30 cellular contexts compared by ENCODE assay signal in the genomic region with DNA sequence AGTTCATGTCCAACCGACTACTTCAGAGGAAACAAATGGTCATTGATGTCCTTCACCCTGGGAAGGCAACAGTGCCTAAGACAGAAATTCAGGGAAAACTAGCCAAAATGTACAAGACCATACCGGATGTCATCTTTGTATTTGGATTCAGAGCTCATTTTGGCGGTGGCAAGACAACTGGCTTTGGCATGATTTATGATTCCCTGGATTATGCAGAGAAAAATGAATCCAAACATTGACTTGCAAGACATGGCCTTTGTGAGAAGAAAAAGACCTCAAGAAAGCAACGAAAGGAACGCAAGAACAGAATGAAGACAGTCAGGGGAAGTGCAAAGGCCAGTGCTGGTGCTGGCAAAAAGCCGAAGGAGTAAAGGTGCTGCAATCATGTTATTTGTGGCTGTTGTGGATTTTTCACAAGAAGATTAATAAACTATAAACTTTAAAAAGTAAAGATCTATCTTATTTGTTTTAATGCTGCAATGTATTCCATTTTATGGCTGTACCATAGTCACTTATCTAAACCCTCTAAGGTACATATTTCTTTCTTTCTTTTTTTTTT.
"Had no signal": no experiment of that assay in that cellular context is flagged by ENCODE, and none has a peak within 500 bp of the region (broad histone marks: within the 10 kb centered on the region; RNA-seq: fewer than 3 reads in every experiment).

No MANE protein-coding gene starts in this region.

- H3K4me3 Mint-ChIP-seq: naive thymus-derived CD8-positive, alpha-beta T cell; nephron; neural crest cell; stimulated activated memory B cell treated with anti-CD40 and anti-IgM and Interleukin-4, amounts not matched to agents 10 μg/mL and 1 μg/mL and 100 μg/mL, for 72 hours; stimulated activated naive CD8-positive, alpha-beta T cell treated with anti-CD3 and anti-CD28 coated beads, Interleukin-15, amount 100 ng/mL, for 72 hours; type B pancreatic cell had no signal

- H3K4me1 Mint-ChIP-seq: naive thymus-derived CD8-positive, alpha-beta T cell; neural crest cell; stimulated activated memory B cell treated with anti-CD40 and anti-IgM and Interleukin-4, amounts not matched to agents 10 μg/mL and 1 μg/mL and 100 μg/mL, for 72 hours; stimulated activated naive CD8-positive, alpha-beta T cell treated with anti-CD3 and anti-CD28 coated beads, Interleukin-15, amount 100 ng/mL, for 72 hours had no signal

- H3K27ac ChIP-seq: left lung, lower lobe of right lung, pancreas, prostate gland, uterus had no signal

- H3K4me2 ChIP-seq: smooth muscle cell had no signal

- H3K36me3 ChIP-seq: left lung, lower lobe of right lung, pancreas, prostate gland, tibial nerve, uterus had no signal

- H3K27me3 ChIP-seq: left lung, pancreas, tibial nerve, uterus had no signal

- H3K9me3 ChIP-seq: left lung, lower lobe of right lung, pancreas, prostate gland, tibial nerve, uterus had no signal

- ATAC-seq: left cardiac atrium; left lung; lower lobe of right lung; naive thymus-derived CD8-positive, alpha-beta T cell; pancreas; right cardiac atrium; sciatic nerve; stimulated activated memory B cell treated with anti-CD40 and anti-IgM and Interleukin-4, amounts not matched to agents 10 μg/mL and 1 μg/mL and 100 μg/mL, for 72 hours; stimulated activated naive CD8-positive, alpha-beta T cell treated with anti-CD3 and anti-CD28 coated beads, Interleukin-15, amount 100 ng/mL, for 72 hours had no signal

- H3K4me1 ChIP-seq: pancreas, prostate gland, uterus had no signal

- H3K27me3 Mint-ChIP-seq: naive thymus-derived CD8-positive, alpha-beta T cell; stimulated activated memory B cell treated with anti-CD40 and anti-IgM and Interleukin-4, amounts not matched to agents 10 μg/mL and 1 μg/mL and 100 μg/mL, for 72 hours; stimulated activated naive CD8-positive, alpha-beta T cell treated with anti-CD3 and anti-CD28 coated beads, Interleukin-15, amount 100 ng/mL, for 72 hours; type B pancreatic cell had no signal

- H3K27ac Mint-ChIP-seq: naive thymus-derived CD8-positive, alpha-beta T cell; nephron; stimulated activated memory B cell treated with anti-CD40 and anti-IgM and Interleukin-4, amounts not matched to agents 10 μg/mL and 1 μg/mL and 100 μg/mL, for 72 hours; stimulated activated naive CD8-positive, alpha-beta T cell treated with anti-CD3 and anti-CD28 coated beads, Interleukin-15, amount 100 ng/mL, for 72 hours; type B pancreatic cell had no signal

- H3K9me3 Mint-ChIP-seq: nephron; neural crest cell; stimulated activated memory B cell treated with anti-CD40 and anti-IgM and Interleukin-4, amounts not matched to agents 10 μg/mL and 1 μg/mL and 100 μg/mL, for 72 hours; stimulated activated naive CD8-positive, alpha-beta T cell treated with anti-CD3 and anti-CD28 coated beads, Interleukin-15, amount 100 ng/mL, for 72 hours; type B pancreatic cell had no signal

- FAIRE-seq: keratinocyte, pancreas had no signal

- H3K36me3 Mint-ChIP-seq: naive thymus-derived CD8-positive, alpha-beta T cell; stimulated activated memory B cell treated with anti-CD40 and anti-IgM and Interleukin-4, amounts not matched to agents 10 μg/mL and 1 μg/mL and 100 μg/mL, for 72 hours; type B pancreatic cell had no signal

- DNase-seq: hippocampal formation; kidney glomerular epithelial cell; left cardiac atrium; lower lobe of right lung; mammary epithelial cell; mesenchymal stem cell; naive thymus-derived CD8-positive, alpha-beta T cell; nucleus accumbens; pancreas; posterior cingulate gyrus; retina; right cardiac atrium; stimulated activated CD4-positive, alpha-beta T cell treated with anti-CD3 and anti-CD28 coated beads, Interleukin-1b, Interleukin-23, amount 100 ng/mL, for 48 hours; stimulated activated CD4-positive, alpha-beta T cell treated with anti-CD3 and anti-CD28 coated beads, Interleukin-2, amount 100 ng/mL, for 48 hours; stimulated activated CD4-positive, alpha-beta T cell treated with anti-CD3 and anti-CD28 coated beads, Interleukin-4, amount 100 ng/mL, for 4 hours; stimulated activated CD8-positive, alpha-beta memory T cell treated with anti-CD3 and anti-CD28 coated beads, Interleukin-4, amount 100 ng/mL, for 48 hours; stimulated activated naive CD4-positive, alpha-beta T cell treated with Interleukin-2 at 50 U/mL for 16 hours; stimulated activated naive CD8-positive, alpha-beta T cell treated with anti-CD3 and anti-CD28 coated beads, Interleukin-15, amount 100 ng/mL, for 72 hours; substantia nigra; uterus had no signal

- H3K4me3 ChIP-seq: left lung, lower lobe of right lung, pancreas, prostate gland, smooth muscle cell, tibial nerve, uterus had no signal
